In genomic region chr3:52216585-52217408, GRCh38 we compare ENCODE assay signal across 8 cellular contexts. TPM values are rescaled to one million over a fixed set of nuclear protein-coding genes. Genes with fewer than 3 reads are reported as not detected.
DNase-seq lines count a peak whose midpoint lies in the region; ATAC-seq, FAIRE-seq and TF ChIP-seq lines count a peak whose summit lies in the region.

No MANE protein-coding gene starts in this region.

- ATAC-seq in activated CD4-positive, CD25-positive, alpha-beta regulatory T cell treated with anti-CD3 and anti-CD28 coated beads, Interleukin-2, amount 50 U/mL, for 24 hours: peak; percentile 74
- ATAC-seq in activated CD8-positive, alpha-beta T cell treated with anti-CD3 and anti-CD28 coated beads, Interleukin-2, amount 10 ng/mL, durations not matched to agents 7 days and 5 days: peak; percentile 50
- peak in 1 of 2 donors; percentile 18 for ATAC-seq in natural killer cell treated with Interleukin-12 subunit alpha and Interleukin-12 subunit beta and Interleukin-15 and Interleukin-18, amount 100 ng/mL, for 72 hours

- peaks cover 11 to 24% of the 10 kb centered on the region in 2 experiments for H3K36me3 ChIP-seq in endothelial cell of umbilical vein (ENCODE audit: control insufficient read depth in 2 of 2, extremely low read depth in 1 of 2, insufficient read depth in 2 of 2, low read length in 2 of 2)

- H3K27me3 Mint-ChIP-seq in activated CD8-positive, alpha-beta T cell treated with anti-CD3 and anti-CD28 coated beads, Interleukin-2, amount 10 ng/mL, durations not matched to agents 7 days and 5 days (ENCODE audit: low read depth): no peaks in the 10 kb centered on the region
- H3K27me3 Mint-ChIP-seq in natural killer cell treated with Interleukin-12 subunit alpha and Interleukin-12 subunit beta and Interleukin-15 and Interleukin-18, amount 100 ng/mL, for 72 hours: no peaks in the 10 kb centered on the region

- no peaks in the 10 kb centered on the region for H3K79me2 ChIP-seq in endothelial cell of umbilical vein (ENCODE audit: control insufficient read depth, insufficient read depth, low read length)

- peak overlapping the region; percentile 97 for H3K27ac ChIP-seq in endothelial cell of umbilical vein (ENCODE audit: insufficient read depth, low read depth, low read length)

- H2AFZ ChIP-seq in endothelial cell of umbilical vein (ENCODE audit: low read depth, low read length): no peak overlapping the region

- POLR2A ChIA-PET in activated CD8-positive, alpha-beta T cell treated with anti-CD3 and anti-CD28 coated beads, Interleukin-2, amount 10 ng/mL, durations not matched to agents 7 days and 5 days (lab: Charles Lee): interaction anchor here (1.3 to 1.5 kb wide), 2 partner anchors 10 to 62 kb away, joined by 4 to 5 read pairs; partner anchors contain the start of gene WDR82
- POLR2A ChIA-PET in endothelial cell of umbilical vein (lab: Charles Lee): interaction anchor here (0.8 to 1.9 kb wide), 2 partner anchors 11 to 61 kb away, joined by 5 to 8 read pairs; partner anchors contain the start of gene WDR82

- H3K9ac ChIP-seq in endothelial cell of umbilical vein (replicated peaks; ENCODE audit: extremely low read depth, insufficient read depth, low read length): peak overlapping the region; percentile 70

- no peaks in the 10 kb centered on the region for H3K9me3 Mint-ChIP-seq in activated CD8-positive, alpha-beta T cell treated with anti-CD3 and anti-CD28 coated beads, Interleukin-2, amount 10 ng/mL, durations not matched to agents 7 days and 5 days (ENCODE audit: insufficient read depth)
- no peaks in the 10 kb centered on the region for H3K9me3 Mint-ChIP-seq in natural killer cell treated with Interleukin-12 subunit alpha and Interleukin-12 subunit beta and Interleukin-15 and Interleukin-18, amount 100 ng/mL, for 72 hours

- H3K4me3 Mint-ChIP-seq in activated CD8-positive, alpha-beta T cell treated with anti-CD3 and anti-CD28 coated beads, Interleukin-2, amount 10 ng/mL, durations not matched to agents 7 days and 5 days: peak overlapping the region; percentile 79
- H3K4me3 Mint-ChIP-seq in natural killer cell treated with Interleukin-12 subunit alpha and Interleukin-12 subunit beta and Interleukin-15 and Interleukin-18, amount 100 ng/mL, for 72 hours: peak overlapping the region; percentile 1

- intact Hi-C loops in endothelial cell of umbilical vein (cut with micrococcal nuclease): loop anchor here (1.0 to 5.0 kb wide), 5 partner anchors 18 to 214 kb away; partner anchors contain the start of genes ALAS1, POC1A and WDR82

- peak; percentile 100 for FAIRE-seq in endothelial cell of umbilical vein (lab: Jason Lieb, UNC)

- TF ChIP-seq CTCF in endothelial cell of umbilical vein (IDR thresholded peaks at IDR 0.05; ENCODE audit: extremely low read depth in 1 of 2, insufficient read depth in 1 of 2, low read depth in 1 of 2, low read length in 2 of 2) (no peak), GM10266 (IDR thresholded peaks at IDR 0.05; ENCODE audit: control insufficient read depth, insufficient read depth, low read depth, missing control alignments) (no peak)

- no peaks in the 10 kb centered on the region for H3K27me3 ChIP-seq in endothelial cell of umbilical vein (ENCODE audit: control insufficient read depth in 2 of 2, insufficient read depth in 2 of 2, low read length in 2 of 2)

- H3K27ac Mint-ChIP-seq in activated CD8-positive, alpha-beta T cell treated with anti-CD3 and anti-CD28 coated beads, Interleukin-2, amount 10 ng/mL, durations not matched to agents 7 days and 5 days: peak overlapping the region; percentile 89
- H3K27ac Mint-ChIP-seq in natural killer cell treated with Interleukin-12 subunit alpha and Interleukin-12 subunit beta and Interleukin-15 and Interleukin-18, amount 100 ng/mL, for 72 hours: peak overlapping the region; percentile 32 to 64

- H3K36me3 Mint-ChIP-seq in activated CD8-positive, alpha-beta T cell treated with anti-CD3 and anti-CD28 coated beads, Interleukin-2, amount 10 ng/mL, durations not matched to agents 7 days and 5 days (ENCODE audit: low read depth): peaks cover 44% of the 10 kb centered on the region
- peaks cover 14% of the 10 kb centered on the region for H3K36me3 Mint-ChIP-seq in natural killer cell treated with Interleukin-12 subunit alpha and Interleukin-12 subunit beta and Interleukin-15 and Interleukin-18, amount 100 ng/mL, for 72 hours

- no peak for TF ChIP-seq POLR2A in endothelial cell of umbilical vein (IDR thresholded peaks at IDR 0.05; ENCODE audit: low read depth, low read length)

- peaks cover 67% of the 10 kb centered on the region for H3K4me1 Mint-ChIP-seq in activated CD8-positive, alpha-beta T cell treated with anti-CD3 and anti-CD28 coated beads, Interleukin-2, amount 10 ng/mL, durations not matched to agents 7 days and 5 days (ENCODE audit: low read depth)
- peaks cover 28 to 32% of the 10 kb centered on the region in 2 donors for H3K4me1 Mint-ChIP-seq in natural killer cell treated with Interleukin-12 subunit alpha and Interleukin-12 subunit beta and Interleukin-15 and Interleukin-18, amount 100 ng/mL, for 72 hours (ENCODE audit: low read depth in 2 of 2)

- H4K20me1 ChIP-seq in endothelial cell of umbilical vein (replicated peaks; ENCODE audit: control insufficient read depth, extremely low read depth, insufficient read depth, low read length): no peaks in the 10 kb centered on the region

- dilution Hi-C loops in endothelial cell of umbilical vein (cut with MboI; ENCODE audit: extremely low pct_ligation_motif_present, low sequenced_read_pairs): no loop called here

- H3K9me3 ChIP-seq in endothelial cell of umbilical vein (replicated peaks; ENCODE audit: control insufficient read depth, insufficient read depth, low read length): no peaks in the 10 kb centered on the region

- H3K4me2 ChIP-seq in endothelial cell of umbilical vein (ENCODE audit: insufficient read depth, low read length): peak overlapping the region; percentile 66

- no peaks in the 10 kb centered on the region for H3K9me1 ChIP-seq in endothelial cell of umbilical vein (replicated peaks; ENCODE audit: control insufficient read depth, extremely low read depth, insufficient read depth, low read length)

- CTCF ChIA-PET in activated CD8-positive, alpha-beta T cell treated with anti-CD3 and anti-CD28 coated beads, Interleukin-2, amount 10 ng/mL, durations not matched to agents 7 days and 5 days (lab: Charles Lee): interaction anchor here (0.7 to 9.7 kb wide), 5 partner anchors 17 to 215 kb away, joined by 3 to 176 read pairs (median 4); partner anchors contain the start of genes DUSP7 and TWF2
- CTCF ChIA-PET in endothelial cell of umbilical vein (lab: Charles Lee): interaction anchor here (0.9 to 9.7 kb wide), 6 partner anchors 15 to 215 kb away, joined by 3 to 133 read pairs (median 5); no protein-coding TSS in a partner anchor

- DNase-seq in activated CD4-positive, CD25-positive, alpha-beta regulatory T cell (lab: John Stamatoyannopoulos, UW): no peak
- DNase-seq in activated CD8-positive, alpha-beta T cell treated with anti-CD3 and anti-CD28 coated beads, Interleukin-2, amount 10 ng/mL, durations not matched to agents 7 days and 5 days: peak; percentile 51
- peak; percentile 96 for DNase-seq in endothelial cell of umbilical vein (ENCODE audit: low read depth, low spot score)
- no peak for DNase-seq in natural killer cell treated with Interleukin-12 subunit alpha and Interleukin-12 subunit beta and Interleukin-15 and Interleukin-18, amount 100 ng/mL, for 72 hours (ENCODE audit: low spot score)
- DNase-seq in NCI-H446 treated with DMSO at 0.1 percent for 48 hours (lab: John Stamatoyannopoulos, UW): no peak
- DNase-seq in HuH-7 (ENCODE audit: low spot score): no peak
- no peak for DNase-seq in GM10266 (ENCODE audit: extremely low spot score)

- H3K4me1 ChIP-seq in endothelial cell of umbilical vein (ENCODE audit: control insufficient read depth, extremely low read depth, insufficient read depth, low read length): peaks cover 32% of the 10 kb centered on the region

- H3K4me3 ChIP-seq in endothelial cell of umbilical vein (replicated peaks in 1 of 3; ENCODE audit: insufficient read depth in 1 of 3, low read depth in 1 of 3, low read length in 3 of 3): no peak overlapping the region

- BruUV-seq in endothelial cell of umbilical vein (replicated peaks; lab: Mats Ljungman, UMichigan): no TSS peak

RNA-seq across cellular contexts. Expression of gene TLR9, which starts 8.6 kb away (rescaled TPM):
- total RNA-seq in activated CD8-positive, alpha-beta T cell treated with anti-CD3 and anti-CD28 coated beads, Interleukin-2, amount 10 ng/mL, durations not matched to agents 7 days and 5 days: under 1 TPM; 0.52 to 0.79 TPM
- 0.07 TPM in 1 of 2 replicates, not detected in the other for total RNA-seq in endothelial cell of umbilical vein
- polyA plus RNA-seq in endothelial cell of umbilical vein: 0.11 TPM in 1 of 2 replicates, not detected in the other
- polyA plus RNA-seq in endothelial cell of umbilical vein (2011; cell fraction: cytosol; rRNA removed): 0.03 TPM in 1 of 2 replicates, not detected in the other
- 0.17 and 0.18 TPM in 2 replicates for polyA plus RNA-seq in endothelial cell of umbilical vein (2011; cell fraction: nucleus; rRNA removed)
- not detected in 2 replicates for polyA plus RNA-seq in endothelial cell of umbilical vein (2012)
- polyA minus RNA-seq in endothelial cell of umbilical vein: not detected in 2 replicates
- not detected for polyA minus RNA-seq in endothelial cell of umbilical vein (2011; cell fraction: cytosol; rRNA and poly(A)+ RNA removed)
- not detected in 2 replicates for polyA minus RNA-seq in endothelial cell of umbilical vein (2011; cell fraction: nucleus; rRNA and poly(A)+ RNA removed)
- total RNA-seq in natural killer cell treated with Interleukin-12 subunit alpha and Interleukin-12 subunit beta and Interleukin-15 and Interleukin-18, amount 100 ng/mL, for 72 hours: under 1 TPM; 0.10 to 0.39 TPM

RNA-seq across cellular contexts. Expression of gene ALAS1, which starts 18.8 kb away (rescaled TPM):
- total RNA-seq in activated CD8-positive, alpha-beta T cell treated with anti-CD3 and anti-CD28 coated beads, Interleukin-2, amount 10 ng/mL, durations not matched to agents 7 days and 5 days: 10 to 100 TPM; 57.7 to 60.8 TPM
- 45.1 and 48.1 TPM in 2 replicates for total RNA-seq in endothelial cell of umbilical vein
- 72.1 and 76.5 TPM in 2 replicates for polyA plus RNA-seq in endothelial cell of umbilical vein
- 57.5 and 62.2 TPM in 2 replicates for polyA plus RNA-seq in endothelial cell of umbilical vein (2011; cell fraction: cytosol; rRNA removed)
- 43.6 and 45.8 TPM in 2 replicates for polyA plus RNA-seq in endothelial cell of umbilical vein (2011; cell fraction: nucleus; rRNA removed)
- polyA plus RNA-seq in endothelial cell of umbilical vein (2012): 54.3 and 54.7 TPM in 2 replicates
- polyA minus RNA-seq in endothelial cell of umbilical vein: 55.3 and 58.2 TPM in 2 replicates
- polyA minus RNA-seq in endothelial cell of umbilical vein (2011; cell fraction: cytosol; rRNA and poly(A)+ RNA removed): 26.8 TPM
- polyA minus RNA-seq in endothelial cell of umbilical vein (2011; cell fraction: nucleus; rRNA and poly(A)+ RNA removed): 16.0 and 16.4 TPM in 2 replicates
- total RNA-seq in natural killer cell treated with Interleukin-12 subunit alpha and Interleukin-12 subunit beta and Interleukin-15 and Interleukin-18, amount 100 ng/mL, for 72 hours: 100 to 1,000 TPM in 1 of 2 donors, 10 to 100 TPM in 1; 93.6 to 121 TPM

RNA-seq across cellular contexts. Expression of gene TWF2, which starts 22.2 kb away (rescaled TPM):
- 100 to 1,000 TPM; 154 to 162 TPM for total RNA-seq in activated CD8-positive, alpha-beta T cell treated with anti-CD3 and anti-CD28 coated beads, Interleukin-2, amount 10 ng/mL, durations not matched to agents 7 days and 5 days
- 82.6 and 82.9 TPM in 2 replicates for total RNA-seq in endothelial cell of umbilical vein
- 134 and 156 TPM in 2 replicates for polyA plus RNA-seq in endothelial cell of umbilical vein
- polyA plus RNA-seq in endothelial cell of umbilical vein (2011; cell fraction: cytosol; rRNA removed): 139 and 157 TPM in 2 replicates
- polyA plus RNA-seq in endothelial cell of umbilical vein (2011; cell fraction: nucleus; rRNA removed): 60.1 and 64.9 TPM in 2 replicates
- polyA plus RNA-seq in endothelial cell of umbilical vein (2012): 67.6 and 80.8 TPM in 2 replicates
- 58.5 and 59.4 TPM in 2 replicates for polyA minus RNA-seq in endothelial cell of umbilical vein
- polyA minus RNA-seq in endothelial cell of umbilical vein (2011; cell fraction: cytosol; rRNA and poly(A)+ RNA removed): 37.1 TPM
- polyA minus RNA-seq in endothelial cell of umbilical vein (2011; cell fraction: nucleus; rRNA and poly(A)+ RNA removed): 11.3 and 17.6 TPM in 2 replicates
- 100 to 1,000 TPM in 1 of 2 donors, 10 to 100 TPM in 1; 90.3 to 117 TPM for total RNA-seq in natural killer cell treated with Interleukin-12 subunit alpha and Interleukin-12 subunit beta and Interleukin-15 and Interleukin-18, amount 100 ng/mL, for 72 hours

RNA-seq across cellular contexts. Expression of gene PPM1M, which starts 28.8 kb away (rescaled TPM):
- total RNA-seq in activated CD8-positive, alpha-beta T cell treated with anti-CD3 and anti-CD28 coated beads, Interleukin-2, amount 10 ng/mL, durations not matched to agents 7 days and 5 days: 10 to 100 TPM; 90.7 to 91.9 TPM
- 13.0 and 13.7 TPM in 2 replicates for total RNA-seq in endothelial cell of umbilical vein
- polyA plus RNA-seq in endothelial cell of umbilical vein: 17.5 and 19.4 TPM in 2 replicates
- 17.0 and 18.8 TPM in 2 replicates for polyA plus RNA-seq in endothelial cell of umbilical vein (2011; cell fraction: cytosol; rRNA removed)
- polyA plus RNA-seq in endothelial cell of umbilical vein (2011; cell fraction: nucleus; rRNA removed): 41.2 and 45.2 TPM in 2 replicates
- polyA plus RNA-seq in endothelial cell of umbilical vein (2012): 12.7 and 17.3 TPM in 2 replicates
- 19.9 and 21.2 TPM in 2 replicates for polyA minus RNA-seq in endothelial cell of umbilical vein
- polyA minus RNA-seq in endothelial cell of umbilical vein (2011; cell fraction: cytosol; rRNA and poly(A)+ RNA removed): 4.9 TPM
- polyA minus RNA-seq in endothelial cell of umbilical vein (2011; cell fraction: nucleus; rRNA and poly(A)+ RNA removed): 5.7 and 6.5 TPM in 2 replicates
- total RNA-seq in natural killer cell treated with Interleukin-12 subunit alpha and Interleukin-12 subunit beta and Interleukin-15 and Interleukin-18, amount 100 ng/mL, for 72 hours: 10 to 100 TPM; 45.7 to 47.7 TPM

Comparison
In these comparisons a context has a peak if more than half of its experiments do, and no peak if none do; other contexts are left out.
1. DNase-seq: peak in activated CD8-positive, alpha-beta T cell treated with anti-CD3 and anti-CD28 coated beads, Interleukin-2, amount 10 ng/mL, durations not matched to agents 7 days and 5 days (single experiment) and endothelial cell of umbilical vein (single experiment); none in activated CD4-positive, CD25-positive, alpha-beta regulatory T cell (0 of 4), natural killer cell treated with Interleukin-12 subunit alpha and Interleukin-12 subunit beta and Interleukin-15 and Interleukin-18, amount 100 ng/mL, for 72 hours (single experiment), NCI-H446 treated with DMSO at 0.1 percent for 48 hours (single experiment), HuH-7 (single experiment) and GM10266 (single experiment).